1 cellular context compared by ENCODE assay signal in the genomic region with DNA sequence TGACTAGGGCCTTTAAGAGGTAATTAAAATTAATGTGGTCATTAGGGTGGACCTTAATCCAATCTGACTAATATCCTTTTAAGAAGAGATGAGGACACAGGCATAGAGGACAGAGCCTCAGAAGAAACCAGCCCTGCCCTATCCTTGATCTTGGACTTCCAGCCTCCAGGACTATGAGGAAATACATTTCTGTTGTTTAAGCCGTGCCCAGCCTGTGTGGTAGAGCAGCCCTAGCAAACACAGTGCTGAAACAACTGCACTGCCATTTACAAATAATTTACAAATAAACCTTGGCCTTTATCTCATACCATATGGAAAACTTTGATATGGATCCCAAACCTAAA.
A peak's percentile ranks its signal among the peaks of the same experiment; 100 is the strongest.
TF ChIP-seq lines count a peak whose summit lies in the region.

No MANE protein-coding gene starts in this region.

TF ChIP-seq in HEK293, 187 proteins besides CTCF, POLR2A, EP300 and RAD21 (continued from another document):
- TF ChIP-seq, protein P1, sequence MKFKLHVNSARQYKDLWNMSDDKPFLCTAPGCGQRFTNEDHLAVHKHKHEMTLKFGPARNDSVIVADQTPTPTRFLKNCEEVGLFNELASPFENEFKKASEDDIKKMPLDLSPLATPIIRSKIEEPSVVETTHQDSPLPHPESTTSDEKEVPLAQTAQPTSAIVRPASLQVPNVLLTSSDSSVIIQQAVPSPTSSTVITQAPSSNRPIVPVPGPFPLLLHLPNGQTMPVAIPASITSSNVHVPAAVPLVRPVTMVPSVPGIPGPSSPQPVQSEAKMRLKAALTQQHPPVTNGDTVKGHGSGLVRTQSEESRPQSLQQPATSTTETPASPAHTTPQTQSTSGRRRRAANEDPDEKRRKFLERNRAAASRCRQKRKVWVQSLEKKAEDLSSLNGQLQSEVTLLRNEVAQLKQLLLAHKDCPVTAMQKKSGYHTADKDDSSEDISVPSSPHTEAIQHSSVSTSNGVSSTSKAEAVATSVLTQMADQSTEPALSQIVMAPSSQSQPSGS (tag by site-specific recombination; IDR thresholded peaks at IDR 0.05; ENCODE audit: low read depth), result 0 out of 2 replicates have a peak, but pooled peaks have one; percentile 5
